Comparison of ENCODE assay signal across 1 cellular context in the genomic region with DNA sequence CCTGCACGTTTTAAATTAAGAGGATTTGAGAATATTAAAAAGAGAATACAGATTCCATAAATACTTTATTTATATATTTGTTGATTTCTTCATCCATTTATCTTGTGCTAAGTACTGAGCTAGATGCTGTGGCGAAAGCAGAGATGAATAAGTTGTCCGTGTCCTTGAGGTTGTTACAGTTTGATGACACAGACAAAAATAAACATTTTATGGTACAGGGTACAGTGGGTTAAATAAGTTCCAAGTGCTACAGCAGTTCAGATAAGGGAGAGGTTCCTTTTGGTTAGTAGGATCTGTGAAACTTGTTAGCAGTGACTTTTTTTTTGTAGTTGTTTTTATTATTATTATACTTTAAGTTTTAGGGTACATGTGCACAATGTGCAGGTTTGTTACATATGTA.
TF ChIP-seq lines count a peak whose summit lies in the region.

No MANE protein-coding gene starts in this region.

TF ChIP-seq in HepG2, 621 proteins besides CTCF, POLR2A, EP300 and RAD21 (continued from another document):
- TF ChIP-seq, protein P1, sequence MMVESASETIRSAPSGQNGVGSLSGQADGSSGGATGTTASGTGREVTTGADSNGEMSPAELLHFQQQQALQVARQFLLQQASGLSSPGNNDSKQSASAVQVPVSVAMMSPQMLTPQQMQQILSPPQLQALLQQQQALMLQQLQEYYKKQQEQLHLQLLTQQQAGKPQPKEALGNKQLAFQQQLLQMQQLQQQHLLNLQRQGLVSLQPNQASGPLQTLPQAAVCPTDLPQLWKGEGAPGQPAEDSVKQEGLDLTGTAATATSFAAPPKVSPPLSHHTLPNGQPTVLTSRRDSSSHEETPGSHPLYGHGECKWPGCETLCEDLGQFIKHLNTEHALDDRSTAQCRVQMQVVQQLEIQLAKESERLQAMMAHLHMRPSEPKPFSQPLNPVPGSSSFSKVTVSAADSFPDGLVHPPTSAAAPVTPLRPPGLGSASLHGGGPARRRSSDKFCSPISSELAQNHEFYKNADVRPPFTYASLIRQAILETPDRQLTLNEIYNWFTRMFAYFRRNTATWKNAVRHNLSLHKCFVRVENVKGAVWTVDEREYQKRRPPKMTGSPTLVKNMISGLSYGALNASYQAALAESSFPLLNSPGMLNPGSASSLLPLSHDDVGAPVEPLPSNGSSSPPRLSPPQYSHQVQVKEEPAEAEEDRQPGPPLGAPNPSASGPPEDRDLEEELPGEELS (CRISPR knock-in tag; IDR thresholded peaks at IDR 0.05): 0 out of 2 replicates have a peak, but pooled peaks have one; percentile 30
- TF ChIP-seq FOXA3 (CRISPR knock-in tag; IDR thresholded peaks at IDR 0.05): peak; percentile 70
- TF ChIP-seq MAFK (conservative IDR thresholded peaks at IDR 0.05 in 1 of 2, IDR thresholded peaks at IDR 0.05 in 1 of 2; ENCODE audit: low read length in 2 of 2): peak; percentile 49 to 50
- TF ChIP-seq MTERF4 (CRISPR knock-in tag; IDR thresholded peaks at IDR 0.05): no peak
- TF ChIP-seq ZSCAN21 (CRISPR knock-in tag; IDR thresholded peaks at IDR 0.05; ENCODE audit: borderline replicate concordance): no peak
- TF ChIP-seq ZEB1 (IDR thresholded peaks at IDR 0.05; ENCODE audit: insufficient replicate concordance, low read depth): no peak
- TF ChIP-seq HMG20A (CRISPR knock-in tag; IDR thresholded peaks at IDR 0.05; ENCODE audit: borderline replicate concordance): peak; percentile 29; the same call in 1 of the 2 replicates
- no peak for TF ChIP-seq AGO1 (IDR thresholded peaks at IDR 0.05; ENCODE audit: low read depth, low read length, poor library complexity, severe bottlenecking)
